In the genomic region with DNA sequence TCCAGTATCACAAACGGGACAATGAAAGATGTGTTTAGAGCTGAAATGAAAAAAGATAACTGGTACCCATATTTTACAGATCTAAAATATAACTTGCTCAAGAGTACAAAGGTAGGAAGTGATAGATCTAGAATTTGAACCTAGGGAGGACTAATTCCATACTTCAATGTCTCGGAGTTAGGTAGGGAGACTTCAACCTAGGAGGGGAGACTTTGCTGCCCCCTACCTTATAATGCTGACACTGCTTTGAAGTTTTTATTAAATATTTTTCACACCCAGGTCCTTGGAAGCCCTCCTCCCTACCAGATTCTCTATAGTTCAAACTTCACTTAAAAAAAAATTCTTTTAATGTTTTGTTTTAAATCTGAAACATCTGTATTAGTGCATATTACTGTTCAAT, we compare ENCODE assay signal across 9 cellular contexts. TPM values are rescaled to one million over a fixed set of nuclear protein-coding genes. Genes with fewer than 3 reads are reported as not detected.
DNase-seq lines count a peak whose midpoint lies in the region; ATAC-seq and TF ChIP-seq lines count a peak whose summit lies in the region.
"Had no signal": no experiment of that assay in that cellular context is flagged by ENCODE, and none has a peak within 500 bp of the region (broad histone marks: within the 10 kb centered on the region; RNA-seq: fewer than 3 reads in every experiment).

No MANE protein-coding gene starts in this region.

- no peak overlapping the region for H3K27ac Mint-ChIP-seq in GM23338
- no peak overlapping the region for H3K27ac Mint-ChIP-seq in activated naive CD4-positive, alpha-beta T cell treated with anti-CD3 and anti-CD28 coated beads for 36 hours

- peaks cover 24% of the 10 kb centered on the region; the same call in 2 of the 3 replicates for H3K36me3 Mint-ChIP-seq in GM23338 (ENCODE audit: low read depth)
- peaks cover 18% of the 10 kb centered on the region for H3K36me3 Mint-ChIP-seq in activated naive CD4-positive, alpha-beta T cell treated with anti-CD3 and anti-CD28 coated beads for 36 hours (ENCODE audit: low read depth)

- H3K9me2 ChIP-seq in GM23338 (ENCODE audit: insufficient read depth), result no peaks in the 10 kb centered on the region
- H3K9me2 ChIP-seq in SU-DHL-6 (replicated peaks; ENCODE audit: insufficient read depth, low read length), result no peaks in the 10 kb centered on the region

- no peaks in the 10 kb centered on the region for H3K27me3 Mint-ChIP-seq in GM23338 (ENCODE audit: insufficient read depth, low read depth, poor library complexity)
- H3K27me3 Mint-ChIP-seq in activated naive CD4-positive, alpha-beta T cell treated with anti-CD3 and anti-CD28 coated beads for 36 hours (ENCODE audit: low read depth), result no peaks in the 10 kb centered on the region
- H3K27me3 Mint-ChIP-seq: central memory CD8-positive, alpha-beta T cell had no signal

- DNase-seq in A673 (ENCODE audit: low spot score), result peak; percentile 43
- DNase-seq in GM23338 (ENCODE audit: low spot score), result peak; percentile 67
- peak; percentile 5 for DNase-seq in iPS DF 4.7 (ENCODE audit: extremely low read depth, low spot score)
- DNase-seq in activated naive CD4-positive, alpha-beta T cell treated with anti-CD3 and anti-CD28 coated beads for 36 hours, result no peak
- DNase-seq in T-helper 1 cell, result no peak

- H3K4me1 ChIP-seq in A673 (ENCODE audit: insufficient read depth, low read length, poor library complexity, severe bottlenecking) (no peaks in the 10 kb centered on the region), GM23338 (ENCODE audit: insufficient read depth) (no peaks in the 10 kb centered on the region)

- H3K9ac ChIP-seq in SU-DHL-6 (ENCODE audit: low read length), result no peak overlapping the region

- H3K4me3 Mint-ChIP-seq in GM23338, result no peak overlapping the region
- H3K4me3 Mint-ChIP-seq in activated naive CD4-positive, alpha-beta T cell treated with anti-CD3 and anti-CD28 coated beads for 36 hours, result no peak overlapping the region
- H3K4me3 Mint-ChIP-seq: central memory CD8-positive, alpha-beta T cell had no signal

- POLR2A ChIA-PET in A673 (lab: Charles Lee; ENCODE audit: low non-redundant PET), result no interaction called here

- peak; percentile 83 for ATAC-seq in GM23338
- ATAC-seq in HG03565 (IDR thresholded peaks at IDR 0.05; ENCODE audit: unreplicated experiment), result no peak
- no peak for ATAC-seq in GM21619 (IDR thresholded peaks at IDR 0.05; ENCODE audit: unreplicated experiment)

- intact Hi-C loops in A673 (cut with micrococcal nuclease; ENCODE audit: unreplicated experiment), result loop anchor here (5.0 kb wide), 1 partner anchor 206 kb away; no protein-coding TSS in a partner anchor
- intact Hi-C loops in activated naive CD4-positive, alpha-beta T cell treated with anti-CD3 and anti-CD28 coated beads for 36 hours (cut with micrococcal nuclease), result loop anchor here (1.0 kb wide), 1 partner anchor 204 kb away; no protein-coding TSS in a partner anchor

- H3K4me2 ChIP-seq in GM23338 (no peak overlapping the region), SU-DHL-6 (ENCODE audit: low read depth, low read length, poor library complexity, severe bottlenecking) (no peak overlapping the region)

- TF ChIP-seq CTCF in A673 (conservative IDR thresholded peaks at IDR 0.05; ENCODE audit: low read depth, low read length) (peak; percentile 67), GM23338 (conservative IDR thresholded peaks at IDR 0.05; ENCODE audit: low read depth in 2 of 2) (peak; percentile 60 to 64), SU-DHL-6 (IDR thresholded peaks at IDR 0.05; ENCODE audit: insufficient read depth, low read length, poor library complexity, severe bottlenecking) (peak; percentile 17)

- peaks cover 5% of the 10 kb centered on the region for H4K20me1 ChIP-seq in GM23338 (replicated peaks; ENCODE audit: insufficient read depth)
- no peaks in the 10 kb centered on the region for H4K20me1 ChIP-seq in SU-DHL-6 (ENCODE audit: low read depth, low read length)

- H3K79me2 ChIP-seq in GM23338 (replicated peaks; ENCODE audit: insufficient read depth) (0 out of 2 replicates have a peak, but pooled peaks cover 9% of the 10 kb centered on the region), SU-DHL-6 (ENCODE audit: insufficient read depth, low read length) (no peaks in the 10 kb centered on the region)

- CTCF ChIA-PET in A673 (lab: Charles Lee), result no interaction called here
- CTCF ChIA-PET in activated naive CD4-positive, alpha-beta T cell treated with anti-CD3 and anti-CD28 coated beads for 36 hours (lab: Charles Lee), result interaction anchor here (1.0 to 1.3 kb wide), 2 partner anchors 16 to 203 kb away, joined by 3 to 6 read pairs; no protein-coding TSS in a partner anchor

- H3F3A ChIP-seq in GM23338 (replicated peaks; ENCODE audit: low read depth) (no peaks in the 10 kb centered on the region), SU-DHL-6 (ENCODE audit: insufficient read depth) (no peaks in the 10 kb centered on the region)

- BruUV-seq in A673 (replicated peaks; lab: Mats Ljungman, UMichigan), result no TSS peak

- H3K4me3 ChIP-seq in A673 (ENCODE audit: low read depth, low read length, poor library complexity, severe bottlenecking) (no peak overlapping the region), GM23338 (no peak overlapping the region), SU-DHL-6 (ENCODE audit: insufficient read depth, low read length, poor library complexity, severe bottlenecking) (no peak overlapping the region)

- no peaks in the 10 kb centered on the region for H3K4me1 Mint-ChIP-seq in GM23338
- peaks cover 22% of the 10 kb centered on the region for H3K4me1 Mint-ChIP-seq in activated naive CD4-positive, alpha-beta T cell treated with anti-CD3 and anti-CD28 coated beads for 36 hours (ENCODE audit: low read depth)

- no peak overlapping the region for H2AFZ ChIP-seq in GM23338
- no peak overlapping the region for H2AFZ ChIP-seq in SU-DHL-6 (ENCODE audit: low read depth, low read length, severe bottlenecking)

- H3K27ac ChIP-seq in A673 (ENCODE audit: low read depth, low read length, poor library complexity, severe bottlenecking), result no peak overlapping the region
- H3K27ac ChIP-seq in GM23338 (ENCODE audit: low read depth), result no peak overlapping the region
- no peak overlapping the region for H3K27ac ChIP-seq in SU-DHL-6 (ENCODE audit: low read depth, low read length)

- H3K9me3 ChIP-seq in A673 (ENCODE audit: low read depth, low read length, poor library complexity, severe bottlenecking), result no peaks in the 10 kb centered on the region
- H3K9me3 ChIP-seq in SU-DHL-6 (ENCODE audit: insufficient read depth, low read length), result no peaks in the 10 kb centered on the region

- no peaks in the 10 kb centered on the region for H3K9me3 Mint-ChIP-seq in GM23338
- peaks cover 3% of the 10 kb centered on the region for H3K9me3 Mint-ChIP-seq in activated naive CD4-positive, alpha-beta T cell treated with anti-CD3 and anti-CD28 coated beads for 36 hours
- H3K9me3 Mint-ChIP-seq: central memory CD8-positive, alpha-beta T cell had no signal

- H3K36me3 ChIP-seq in A673 (ENCODE audit: insufficient read depth, low read length, poor library complexity, severe bottlenecking) (no peaks in the 10 kb centered on the region), GM23338 (ENCODE audit: insufficient read depth) (peaks cover 4% of the 10 kb centered on the region), SU-DHL-6 (ENCODE audit: low read length) (no peaks in the 10 kb centered on the region)

- H3K27me3 ChIP-seq in A673 (replicated peaks; ENCODE audit: insufficient read depth, low read depth, low read length, poor library complexity) (no peaks in the 10 kb centered on the region), GM23338 (ENCODE audit: insufficient read depth) (no peaks in the 10 kb centered on the region), SU-DHL-6 (ENCODE audit: low read length) (no peaks in the 10 kb centered on the region)

TF ChIP-seq in GM23338, 12 proteins besides CTCF, POLR2A, EP300 and RAD21:
- TF ChIP-seq CREB1 (CRISPR knock-in tag; IDR thresholded peaks at IDR 0.05; ENCODE audit: low read depth), result no peak
- TF ChIP-seq, protein P1, sequence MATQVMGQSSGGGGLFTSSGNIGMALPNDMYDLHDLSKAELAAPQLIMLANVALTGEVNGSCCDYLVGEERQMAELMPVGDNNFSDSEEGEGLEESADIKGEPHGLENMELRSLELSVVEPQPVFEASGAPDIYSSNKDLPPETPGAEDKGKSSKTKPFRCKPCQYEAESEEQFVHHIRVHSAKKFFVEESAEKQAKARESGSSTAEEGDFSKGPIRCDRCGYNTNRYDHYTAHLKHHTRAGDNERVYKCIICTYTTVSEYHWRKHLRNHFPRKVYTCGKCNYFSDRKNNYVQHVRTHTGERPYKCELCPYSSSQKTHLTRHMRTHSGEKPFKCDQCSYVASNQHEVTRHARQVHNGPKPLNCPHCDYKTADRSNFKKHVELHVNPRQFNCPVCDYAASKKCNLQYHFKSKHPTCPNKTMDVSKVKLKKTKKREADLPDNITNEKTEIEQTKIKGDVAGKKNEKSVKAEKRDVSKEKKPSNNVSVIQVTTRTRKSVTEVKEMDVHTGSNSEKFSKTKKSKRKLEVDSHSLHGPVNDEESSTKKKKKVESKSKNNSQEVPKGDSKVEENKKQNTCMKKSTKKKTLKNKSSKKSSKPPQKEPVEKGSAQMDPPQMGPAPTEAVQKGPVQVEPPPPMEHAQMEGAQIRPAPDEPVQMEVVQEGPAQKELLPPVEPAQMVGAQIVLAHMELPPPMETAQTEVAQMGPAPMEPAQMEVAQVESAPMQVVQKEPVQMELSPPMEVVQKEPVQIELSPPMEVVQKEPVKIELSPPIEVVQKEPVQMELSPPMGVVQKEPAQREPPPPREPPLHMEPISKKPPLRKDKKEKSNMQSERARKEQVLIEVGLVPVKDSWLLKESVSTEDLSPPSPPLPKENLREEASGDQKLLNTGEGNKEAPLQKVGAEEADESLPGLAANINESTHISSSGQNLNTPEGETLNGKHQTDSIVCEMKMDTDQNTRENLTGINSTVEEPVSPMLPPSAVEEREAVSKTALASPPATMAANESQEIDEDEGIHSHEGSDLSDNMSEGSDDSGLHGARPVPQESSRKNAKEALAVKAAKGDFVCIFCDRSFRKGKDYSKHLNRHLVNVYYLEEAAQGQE (IDR thresholded peaks at IDR 0.05; ENCODE audit: unreplicated experiment), result no peak
- no peak for TF ChIP-seq JUNB (IDR thresholded peaks at IDR 0.05; ENCODE audit: unreplicated experiment)
- TF ChIP-seq NANOG (IDR thresholded peaks at IDR 0.05; ENCODE audit: borderline replicate concordance), result no peak
- TF ChIP-seq EZH2 (IDR thresholded peaks at IDR 0.05; ENCODE audit: low read depth, unreplicated experiment), result no peak
TF ChIP-seq in GM23338: peak in this region for 0.

RNA-seq across cellular contexts. Expression of gene MICU1, which starts 58.0 kb away (rescaled TPM):
- total RNA-seq in A673 (2021), result 37.7 and 43.2 TPM in 2 replicates
- 27.5 and 41.6 TPM in 2 replicates for total RNA-seq in GM23338 (2014; rRNA removed; shearing (Covaris generic))
- 52.3 and 55.7 TPM in 2 replicates for polyA plus RNA-seq in GM23338 (2016; fragmentation: Nextera tagmentation; extraction: Ambion mirVana)
- 10 to 100 TPM; 40.0 to 41.9 TPM for total RNA-seq in activated naive CD4-positive, alpha-beta T cell treated with anti-CD3 and anti-CD28 coated beads for 36 hours

Comparison
In these comparisons a context has a peak if more than half of its experiments do, and no peak if none do; other contexts are left out.
1. DNase-seq: peak in A673 (single experiment), GM23338 (single experiment) and iPS DF 4.7 (single experiment); none in activated naive CD4-positive, alpha-beta T cell treated with anti-CD3 and anti-CD28 coated beads for 36 hours (single experiment) and T-helper 1 cell (0 of 5).
2. CTCF ChIP-seq: peak in every context shown above with its lines; median percentile 67 in A673; 62 in GM23338; 17 in SU-DHL-6.